ENCODE assay signal across 8 cellular contexts in genomic region chr6:36441307-36441894, GRCh38. TPM values are rescaled to one million over a fixed set of nuclear protein-coding genes. Genes with fewer than 3 reads are reported as not detected.
A peak's percentile ranks its signal among the peaks of the same experiment; 100 is the strongest.
DNase-seq lines count a peak whose midpoint lies in the region; ATAC-seq and TF ChIP-seq lines count a peak whose summit lies in the region.

No MANE protein-coding gene starts in this region.

- no peaks in the 10 kb centered on the region for H3K9me3 ChIP-seq in BLaER1 treated with 17β-estradiol and CSF1 and Interleukin-3, amounts not matched to agents 10 nM and 100 nM (replicated peaks in 1 of 11)
- H3K9me3 ChIP-seq in HUES48 (ENCODE audit: control insufficient read depth, insufficient read depth, low read length) (no peaks in the 10 kb centered on the region), OCI-LY1 (ENCODE audit: low read length) (no peaks in the 10 kb centered on the region), mucosa of descending colon (no peaks in the 10 kb centered on the region)

- H3K9me2 ChIP-seq in OCI-LY1 (ENCODE audit: low read depth, low read length), result no peaks in the 10 kb centered on the region

- peak overlapping the region; percentile 23; the same call in 1 of the 2 replicates for H2AFZ ChIP-seq in OCI-LY1 (ENCODE audit: low read length)

- H3K79me2 ChIP-seq in OCI-LY1 (ENCODE audit: insufficient read depth, low read length), result peaks cover 32% of the 10 kb centered on the region

- H3K27me3 ChIP-seq in BLaER1 treated with 17β-estradiol and CSF1 and Interleukin-3, amounts not matched to agents 10 nM and 100 nM, result no peaks in the 10 kb centered on the region
- H3K27me3 ChIP-seq in HUES48 (ENCODE audit: control insufficient read depth, insufficient read depth, low read length) (no peaks in the 10 kb centered on the region), OCI-LY1 (ENCODE audit: insufficient read depth, low read length) (no peaks in the 10 kb centered on the region)

- intact Hi-C loops in mucosa of descending colon (cut with DNase I, micrococcal nuclease), result no loop called here

- peaks cover 0 to 14% (median 1%) of the 10 kb centered on the region in 11 experiments; a peak in 11 of 22 replicates for H3K36me3 ChIP-seq in BLaER1 treated with 17β-estradiol and CSF1 and Interleukin-3, amounts not matched to agents 10 nM and 100 nM
- no peaks in the 10 kb centered on the region for H3K36me3 ChIP-seq in HUES48 (ENCODE audit: control insufficient read depth, insufficient read depth, low read length)
- peaks cover 5% of the 10 kb centered on the region; the same call in 1 of the 2 replicates for H3K36me3 ChIP-seq in OCI-LY1 (ENCODE audit: insufficient read depth, low read length)
- H3K36me3 ChIP-seq in mucosa of descending colon (ENCODE audit: low read depth), result no peaks in the 10 kb centered on the region

- DNase-seq in activated T-cell treated with anti-CD3 and anti-CD28 coated beads for 1 hour (ENCODE audit: low read depth) (peak; percentile 63), epidermal melanocyte (ENCODE audit: insufficient read length, low spot score) (peak; percentile 93), mucosa of descending colon (peak; percentile 89 to 95 (median 94))
- peak; percentile 68 to 78 for DNase-seq in stimulated activated CD8-positive, alpha-beta memory T cell treated with anti-CD3 and anti-CD28 coated beads, Interleukin-2, amount 100 ng/mL, for 48 hours (ENCODE audit: low read depth in 2 of 2)

- peaks cover 33 to 51% (median 39%) of the 10 kb centered on the region in 10 experiments for H3K4me1 ChIP-seq in BLaER1 treated with 17β-estradiol and CSF1 and Interleukin-3, amounts not matched to agents 10 nM and 100 nM
- H3K4me1 ChIP-seq in HUES48 (ENCODE audit: control insufficient read depth, insufficient read depth, low read length) (peaks cover 18% of the 10 kb centered on the region), OCI-LY1 (ENCODE audit: insufficient read depth, low read length, severe bottlenecking) (peaks cover 29% of the 10 kb centered on the region), mucosa of descending colon (ENCODE audit: low read depth) (peaks cover 27% of the 10 kb centered on the region)

- no peak for TF ChIP-seq CTCF in OCI-LY1 (IDR thresholded peaks at IDR 0.05; ENCODE audit: low read length)
- TF ChIP-seq CTCF in mucosa of descending colon (IDR thresholded peaks at IDR 0.05), result no peak

- peak overlapping the region; percentile 86 to 97 (median 95) for H3K27ac ChIP-seq in BLaER1 treated with 17β-estradiol and CSF1 and Interleukin-3, amounts not matched to agents 10 nM and 100 nM
- peak overlapping the region; percentile 76 for H3K27ac ChIP-seq in HUES48 (ENCODE audit: low read depth, low read length)
- peak overlapping the region; percentile 86 for H3K27ac ChIP-seq in OCI-LY1 (ENCODE audit: low read depth, low read length, poor library complexity, severe bottlenecking)

- H3F3A ChIP-seq in OCI-LY1 (ENCODE audit: insufficient read depth, low read length), result peaks cover 5% of the 10 kb centered on the region; the same call in 1 of the 2 replicates

- H3K4me2 ChIP-seq in BLaER1 treated with 17β-estradiol and CSF1 and Interleukin-3, amounts not matched to agents 10 nM and 100 nM, result peak overlapping the region; percentile 84 to 96 (median 94)
- H3K4me2 ChIP-seq in OCI-LY1 (ENCODE audit: low read length), result peak overlapping the region; percentile 53

- H3K9ac ChIP-seq in BLaER1 treated with 17β-estradiol and CSF1 and Interleukin-3, amounts not matched to agents 10 nM and 100 nM, result peak overlapping the region; percentile 4 to 97 (median 93); a peak in 16 of 22 replicates
- H3K9ac ChIP-seq in HUES48 (ENCODE audit: low read depth, low read length) (no peak overlapping the region), OCI-LY1 (ENCODE audit: low read length) (peak overlapping the region; percentile 36; the same call in 1 of the 2 replicates)

- ATAC-seq in GM19452 (IDR thresholded peaks at IDR 0.05; ENCODE audit: unreplicated experiment) (peak; percentile 54), mucosa of descending colon (peak; percentile 93)

- H3K4me3 ChIP-seq in BLaER1 treated with 17β-estradiol and CSF1 and Interleukin-3, amounts not matched to agents 10 nM and 100 nM, result peak overlapping the region in 5 of 10 experiments; percentile 22 to 91 (median 84); a peak in 5 of 20 replicates
- H3K4me3 ChIP-seq in HUES48 (ENCODE audit: low read depth, low read length), result no peak overlapping the region
- peak overlapping the region; percentile 24 for H3K4me3 ChIP-seq in OCI-LY1 (ENCODE audit: low read depth, low read length, poor library complexity, severe bottlenecking)
- H3K4me3 ChIP-seq in mucosa of descending colon, result no peak overlapping the region

- H4K20me1 ChIP-seq in BLaER1 treated with 17β-estradiol and CSF1 and Interleukin-3, amounts not matched to agents 10 nM and 100 nM, result peaks cover 0 to 21% (median 10%) of the 10 kb centered on the region in 11 experiments; a peak in 11 of 22 replicates
- no peaks in the 10 kb centered on the region for H4K20me1 ChIP-seq in OCI-LY1 (ENCODE audit: insufficient read depth, low read length)

RNA-seq across cellular contexts. Expression of gene PXT1, which starts 1.3 kb away (rescaled TPM):
- not detected for total RNA-seq in mucosa of descending colon

RNA-seq across cellular contexts. Expression of gene KCTD20, which starts 1.4 kb away (rescaled TPM):
- 10 to 100 TPM; 24.4 to 40.5 (median 28.0) TPM for total RNA-seq in mucosa of descending colon

RNA-seq across cellular contexts. Expression of gene ETV7, which starts 53.9 kb away (rescaled TPM):
- total RNA-seq in mucosa of descending colon, result 1 to 10 TPM; 2.6 to 5.7 (median 2.8) TPM
